Comparison of ENCODE assay signal across 18 cellular contexts in genomic region chr6:3369985-3370360, GRCh38.
"Had no signal": no experiment of that assay in that cellular context is flagged by ENCODE, and none has a peak within 500 bp of the region (broad histone marks: within the 10 kb centered on the region; RNA-seq: fewer than 3 reads in every experiment).

No MANE protein-coding gene starts in this region.

- ATAC-seq: heart right ventricle; left ventricle myocardium superior; natural killer cell treated with Interleukin-12 subunit alpha and Interleukin-12 subunit beta and Interleukin-15 and Interleukin-18, amount 100 ng/mL, for 72 hours; stimulated activated naive B cell treated with anti-CD40 and anti-IgM and Interleukin-4, amounts not matched to agents 10 μg/mL and 1 μg/mL and 100 μg/mL, for 72 hours had no signal

- H3K4me1 Mint-ChIP-seq: immature natural killer cell had no signal

- H3K27me3 ChIP-seq: esophagus squamous epithelium, heart right ventricle, suprapubic skin, transverse colon, uterus had no signal

- H3K4me3 ChIP-seq: esophagus squamous epithelium, heart right ventricle, suprapubic skin, transverse colon, uterus had no signal

- H3K27ac ChIP-seq: heart right ventricle, suprapubic skin, uterus had no signal

- FAIRE-seq: endothelial cell of umbilical vein had no signal

- H3K27ac Mint-ChIP-seq: activated T-cell treated with anti-CD3 and anti-CD28 coated beads, Interleukin-2, amount 50 U/mL, for 72 hours; immature natural killer cell; natural killer cell treated with Interleukin-12 subunit alpha and Interleukin-12 subunit beta and Interleukin-15 and Interleukin-18, amount 100 ng/mL, for 72 hours; stimulated activated naive B cell treated with anti-CD40 and anti-IgM and Interleukin-4, amounts not matched to agents 10 μg/mL and 1 μg/mL and 100 μg/mL, for 72 hours; T-helper 1 cell treated with Interleukin-12 subunit alpha and Interleukin-12 subunit beta and Interleukin-4 antibody, amounts not matched to agents 30 μg/mL and 1 μg/mL, for 36 hours had no signal

- H3K4me3 Mint-ChIP-seq: immature natural killer cell; natural killer cell treated with Interleukin-12 subunit alpha and Interleukin-12 subunit beta and Interleukin-15 and Interleukin-18, amount 100 ng/mL, for 72 hours; stimulated activated naive B cell treated with anti-CD40 and anti-IgM and Interleukin-4, amounts not matched to agents 10 μg/mL and 1 μg/mL and 100 μg/mL, for 72 hours; T-helper 1 cell treated with Interleukin-12 subunit alpha and Interleukin-12 subunit beta and Interleukin-4 antibody, amounts not matched to agents 30 μg/mL and 1 μg/mL, for 36 hours had no signal

- H3K36me3 Mint-ChIP-seq: immature natural killer cell; natural killer cell treated with Interleukin-12 subunit alpha and Interleukin-12 subunit beta and Interleukin-15 and Interleukin-18, amount 100 ng/mL, for 72 hours; stimulated activated naive B cell treated with anti-CD40 and anti-IgM and Interleukin-4, amounts not matched to agents 10 μg/mL and 1 μg/mL and 100 μg/mL, for 72 hours had no signal

- DNase-seq: activated CD4-positive, alpha-beta T cell treated with anti-CD3 and anti-CD28 coated beads, Interleukin-2, amount 50 U/mL, for 4 hours; activated naive CD4-positive, alpha-beta T cell treated with anti-CD3 and anti-CD28 coated beads, Interleukin-2, amount 50 U/mL, for 16 hours; activated T-cell treated with anti-CD3 and anti-CD28 coated beads, Interleukin-2, amount 50 U/mL, for 72 hours; aorta; cerebellar nuclear complex; effector CD8-positive, alpha-beta T cell; esophagus squamous epithelium; heart right ventricle; immature natural killer cell; kidney glomerular epithelial cell; left ventricle myocardium superior; stimulated activated naive B cell treated with anti-CD40 and anti-IgM and Interleukin-4, amounts not matched to agents 10 μg/mL and 1 μg/mL and 100 μg/mL, for 72 hours; transverse colon; uterus had no signal

- H3K9me3 Mint-ChIP-seq: activated T-cell treated with anti-CD3 and anti-CD28 coated beads, Interleukin-2, amount 50 U/mL, for 72 hours; immature natural killer cell; natural killer cell treated with Interleukin-12 subunit alpha and Interleukin-12 subunit beta and Interleukin-15 and Interleukin-18, amount 100 ng/mL, for 72 hours; stimulated activated naive B cell treated with anti-CD40 and anti-IgM and Interleukin-4, amounts not matched to agents 10 μg/mL and 1 μg/mL and 100 μg/mL, for 72 hours; T-helper 1 cell treated with Interleukin-12 subunit alpha and Interleukin-12 subunit beta and Interleukin-4 antibody, amounts not matched to agents 30 μg/mL and 1 μg/mL, for 36 hours had no signal

- H3K9me3 ChIP-seq: esophagus squamous epithelium, heart right ventricle, suprapubic skin, transverse colon, uterus had no signal

- H3K4me1 ChIP-seq: uterus had no signal

- H3K36me3 ChIP-seq: heart right ventricle, suprapubic skin, transverse colon, uterus had no signal
